Comparison of ENCODE assay signal across 1 cellular context in genomic region chr6:111522393-111523020, GRCh38.
TF ChIP-seq lines count a peak whose summit lies in the region.

No MANE protein-coding gene starts in this region.

TF ChIP-seq in K562, 482 proteins besides CTCF, POLR2A, EP300 and RAD21 (continued from another document):
- TF ChIP-seq ZNF740 (CRISPR knock-in tag; IDR thresholded peaks at IDR 0.05) (no peak), ZNF740 (tag; IDR thresholded peaks at IDR 0.05) (no peak), HMGN3 (IDR thresholded peaks at IDR 0.05; ENCODE audit: borderline replicate concordance, extremely low read depth, insufficient read length, low read depth, low read length) (no peak), ARID4B (CRISPR knock-in tag; IDR thresholded peaks at IDR 0.05) (no peak), KDM2B (CRISPR knock-in tag; IDR thresholded peaks at IDR 0.05) (no peak), MEF2D (tag; conservative IDR thresholded peaks at IDR 0.05; ENCODE audit: low read depth) (no peak), ZNF311 (CRISPR knock-in tag; IDR thresholded peaks at IDR 0.05) (no peak), ZNF12 (CRISPR knock-in tag; IDR thresholded peaks at IDR 0.05) (no peak), KAT7 (CRISPR knock-in tag; IDR thresholded peaks at IDR 0.05; ENCODE audit: borderline replicate concordance) (no peak)
TF ChIP-seq in K562: peak in this region for 0.
